Comparison of ENCODE assay signal across 32 cellular contexts in genomic region chr1:214590696-214591095, GRCh38. TPM values are rescaled to one million over a fixed set of nuclear protein-coding genes. Genes with fewer than 3 reads are reported as not detected.
A peak's percentile ranks its signal among the peaks of the same experiment; 100 is the strongest.
DNase-seq lines count a peak whose midpoint lies in the region; ATAC-seq, FAIRE-seq and TF ChIP-seq lines count a peak whose summit lies in the region.
"Had no signal": no experiment of that assay in that cellular context is flagged by ENCODE, and none has a peak within 500 bp of the region (broad histone marks: within the 10 kb centered on the region; RNA-seq: fewer than 3 reads in every experiment).

No MANE protein-coding gene starts in this region.

- H2AFZ ChIP-seq in GM12878 (ENCODE audit: control insufficient read depth, low read depth, low read length), result no peak overlapping the region
- H2AFZ ChIP-seq in hepatocyte, result no peak overlapping the region

- BruUV-seq in MCF 10A (replicated peaks; lab: Mats Ljungman, UMichigan), result no TSS peak
- BruUV-seq in GM12878 (replicated peaks; lab: Mats Ljungman, UMichigan), result no TSS peak

- H3K4me3 ChIP-seq in breast epithelium, result no peak overlapping the region
- no peak overlapping the region for H3K4me3 ChIP-seq in GM12878
- no peak overlapping the region for H3K4me3 ChIP-seq in fibroblast of villous mesenchyme (ENCODE audit: low read depth, low read length)
- H3K4me3 ChIP-seq in hepatocyte, result no peak overlapping the region
- no peak overlapping the region for H3K4me3 ChIP-seq in CD8-positive, alpha-beta T cell (ENCODE audit: low read depth, low read length)
- H3K4me3 ChIP-seq: coronary artery, mucosa of descending colon, upper lobe of left lung had no signal

- H3K4me1 Mint-ChIP-seq in MCF 10A (ENCODE audit: insufficient read depth, unreplicated experiment), result no peaks in the 10 kb centered on the region
- H3K4me1 Mint-ChIP-seq in CD8-positive, alpha-beta T cell (ENCODE audit: low read depth), result no peaks in the 10 kb centered on the region
- H3K4me1 Mint-ChIP-seq: natural killer cell; stimulated activated memory B cell treated with anti-CD40 and anti-IgM and Interleukin-4, amounts not matched to agents 10 μg/mL and 1 μg/mL and 100 μg/mL, for 72 hours had no signal

- H3K4me1 ChIP-seq in breast epithelium (no peaks in the 10 kb centered on the region), GM12878 (ENCODE audit: control insufficient read depth, insufficient read depth, low read length) (no peaks in the 10 kb centered on the region), hepatocyte (ENCODE audit: insufficient read depth) (no peaks in the 10 kb centered on the region)
- no peaks in the 10 kb centered on the region for H3K4me1 ChIP-seq in CD8-positive, alpha-beta T cell (ENCODE audit: insufficient read depth, low read length)
- H3K4me1 ChIP-seq: upper lobe of left lung had no signal

- SMC1A ChIA-PET in GM12878 (lab: Charles Lee; ENCODE audit: uncharacterized antibody, unreplicated experiment), result interaction anchor here (0.7 to 6.9 kb wide), 4 partner anchors 8 to 259 kb away, joined by 3 to 48 read pairs (median 18); no protein-coding TSS in a partner anchor

- no peaks in the 10 kb centered on the region for H3K9me2 ChIP-seq in hepatocyte (replicated peaks; ENCODE audit: insufficient read depth)

- no peak overlapping the region for H3K27ac ChIP-seq in breast epithelium
- no peak overlapping the region for H3K27ac ChIP-seq in GM12878 (ENCODE audit: control insufficient read depth, insufficient read depth)
- H3K27ac ChIP-seq in hepatocyte, result no peak overlapping the region
- H3K27ac ChIP-seq in CD8-positive, alpha-beta T cell (ENCODE audit: low read depth, low read length), result no peak overlapping the region
- H3K27ac ChIP-seq: coronary artery, upper lobe of left lung, VCaP had no signal

- POLR2A ChIA-PET in MCF 10A (lab: Yijun Ruan, JAX), result interaction anchor here (1.2 to 5.3 kb wide), 4 partner anchors 8 to 114 kb away, joined by 3 to 40 read pairs (median 28); partner anchors contain the start of genes CENPF and PTPN14
- POLR2A ChIA-PET in GM12878 (lab: Charles Lee), result no interaction called here
- POLR2A ChIA-PET in CD8-positive, alpha-beta T cell (lab: Charles Lee), result no interaction called here

- H3K27me3 ChIP-seq in breast epithelium (no peaks in the 10 kb centered on the region), GM12878 (replicated peaks in 1 of 2; ENCODE audit: control insufficient read depth in 2 of 2, insufficient read depth in 2 of 2, low read length in 1 of 2) (no peaks in the 10 kb centered on the region), hepatocyte (no peaks in the 10 kb centered on the region)
- no peaks in the 10 kb centered on the region for H3K27me3 ChIP-seq in CD8-positive, alpha-beta T cell (ENCODE audit: insufficient read depth, low read length)
- H3K27me3 ChIP-seq: upper lobe of left lung had no signal

- H4K20me1 ChIP-seq in GM12878 (ENCODE audit: control insufficient read depth, insufficient read depth), result no peaks in the 10 kb centered on the region
- H4K20me1 ChIP-seq in hepatocyte (ENCODE audit: insufficient read depth, poor library complexity, severe bottlenecking), result no peaks in the 10 kb centered on the region

- intact Hi-C loops in MCF 10A (cut with micrococcal nuclease) (no loop called here), breast epithelium (cut with DNase I; ENCODE audit: low total_unique reads) (no loop called here), GM12878 (cut with micrococcal nuclease; ENCODE audit: unreplicated experiment) (no loop called here)
- intact Hi-C loops in CD8-positive, alpha-beta T cell (cut with DNase I, micrococcal nuclease), result no loop called here

- no peaks in the 10 kb centered on the region for H3K27me3 Mint-ChIP-seq in MCF 10A (ENCODE audit: insufficient read depth, unreplicated experiment)
- H3K27me3 Mint-ChIP-seq in CD8-positive, alpha-beta T cell (ENCODE audit: low read depth), result peaks cover 8% of the 10 kb centered on the region

- FAIRE-seq in GM12878 (lab: Jason Lieb, UNC), result peak; percentile 27
- FAIRE-seq: D721Med, frontal cortex, RCC 7860 had no signal

- TF ChIP-seq POLR2A in breast epithelium (IDR thresholded peaks at IDR 0.05) (no peak), GM12878 (IDR thresholded peaks at IDR 0.05; ENCODE audit: low read depth, low read length) (no peak)

- CTCF ChIA-PET in MCF 10A (lab: Yijun Ruan, JAX), result interaction anchor here (0.6 to 21.4 kb wide), 14 partner anchors 8 to 928 kb away, joined by 3 to 958 read pairs (median 4); no protein-coding TSS in a partner anchor
- CTCF ChIA-PET in GM12878 (lab: Yijun Ruan, JAX), result interaction anchor here (0.8 to 20.7 kb wide), 3 partner anchors 8 to 256 kb away, joined by 3 to 597 read pairs (median 42); no protein-coding TSS in a partner anchor
- CTCF ChIA-PET in CD8-positive, alpha-beta T cell (lab: Charles Lee), result interaction anchor here (1.5 kb wide), 1 partner anchor 329 kb away, joined by 3 read pairs; no protein-coding TSS in a partner anchor

- no peak for ATAC-seq in GM12878
- ATAC-seq in HG02973 (IDR thresholded peaks at IDR 0.05; ENCODE audit: unreplicated experiment), result no peak
- ATAC-seq in CD8-positive, alpha-beta T cell, result no peak
- ATAC-seq: activated naive CD4-positive, alpha-beta T cell treated with anti-CD3 and anti-CD28 coated beads, Interleukin-2, amount 50 U/mL, for 72 hours; esophagus mucosa; mucosa of descending colon; natural killer cell; stimulated activated memory B cell treated with anti-CD40 and anti-IgM and Interleukin-4, amounts not matched to agents 10 μg/mL and 1 μg/mL and 100 μg/mL, for 72 hours had no signal

- H3K9me3 Mint-ChIP-seq in MCF 10A (ENCODE audit: unreplicated experiment), result no peaks in the 10 kb centered on the region
- no peaks in the 10 kb centered on the region for H3K9me3 Mint-ChIP-seq in CD8-positive, alpha-beta T cell
- H3K9me3 Mint-ChIP-seq: activated naive CD4-positive, alpha-beta T cell treated with anti-CD3 and anti-CD28 coated beads, Interleukin-2, amount 50 U/mL, for 72 hours; natural killer cell; stimulated activated memory B cell treated with anti-CD40 and anti-IgM and Interleukin-4, amounts not matched to agents 10 μg/mL and 1 μg/mL and 100 μg/mL, for 72 hours had no signal

- H3K36me3 ChIP-seq in breast epithelium (no peaks in the 10 kb centered on the region), GM12878 (ENCODE audit: control insufficient read depth in 2 of 2, insufficient read depth in 2 of 2, low read length in 1 of 2) (no peaks in the 10 kb centered on the region), hepatocyte (replicated peaks; ENCODE audit: insufficient read depth, low read depth) (no peaks in the 10 kb centered on the region)
- no peaks in the 10 kb centered on the region for H3K36me3 ChIP-seq in CD8-positive, alpha-beta T cell (ENCODE audit: insufficient read depth, low read length)
- H3K36me3 ChIP-seq: upper lobe of left lung had no signal

- no peak for TF ChIP-seq EP300 in GM12878 (IDR thresholded peaks at IDR 0.05; ENCODE audit: borderline replicate concordance in 1 of 2, control insufficient read depth in 1 of 2, low read depth in 2 of 2, low read length in 2 of 2)

- no peaks in the 10 kb centered on the region for H3K36me3 Mint-ChIP-seq in MCF 10A (ENCODE audit: insufficient read depth, unreplicated experiment)
- no peaks in the 10 kb centered on the region for H3K36me3 Mint-ChIP-seq in CD8-positive, alpha-beta T cell
- H3K36me3 Mint-ChIP-seq: activated naive CD4-positive, alpha-beta T cell treated with anti-CD3 and anti-CD28 coated beads, Interleukin-2, amount 50 U/mL, for 72 hours; natural killer cell; stimulated activated memory B cell treated with anti-CD40 and anti-IgM and Interleukin-4, amounts not matched to agents 10 μg/mL and 1 μg/mL and 100 μg/mL, for 72 hours had no signal

- peak; percentile 33 for TF ChIP-seq CTCF in MCF 10A (IDR thresholded peaks at IDR 0.05; ENCODE audit: unreplicated experiment)
- no peak for TF ChIP-seq CTCF in breast epithelium (IDR thresholded peaks at IDR 0.05)
- no peak for TF ChIP-seq CTCF in GM12878 (IDR thresholded peaks at IDR 0.05 in 2 of 3, conservative IDR thresholded peaks at IDR 0.05 in 1 of 3; ENCODE audit: control insufficient read depth in 2 of 3, extremely low read depth in 1 of 3, insufficient read depth in 1 of 3, low read depth in 3 of 3, low read length in 3 of 3)
- TF ChIP-seq CTCF in fibroblast of villous mesenchyme (IDR thresholded peaks at IDR 0.05; ENCODE audit: insufficient read depth, low read depth, low read length), result peak; percentile 12
- no peak for TF ChIP-seq CTCF in hepatocyte (IDR thresholded peaks at IDR 0.05; ENCODE audit: poor library complexity)
- TF ChIP-seq CTCF in CD8-positive, alpha-beta T cell (IDR thresholded peaks at IDR 0.05), result no peak

- H3K9me3 ChIP-seq in breast epithelium, result no peaks in the 10 kb centered on the region
- no peaks in the 10 kb centered on the region for H3K9me3 ChIP-seq in GM12878 (replicated peaks; ENCODE audit: control insufficient read depth, insufficient read depth, low read length)
- no peaks in the 10 kb centered on the region for H3K9me3 ChIP-seq in hepatocyte (ENCODE audit: low read depth)
- H3K9me3 ChIP-seq in CD8-positive, alpha-beta T cell (ENCODE audit: low read length), result no peaks in the 10 kb centered on the region
- H3K9me3 ChIP-seq: mucosa of descending colon, upper lobe of left lung had no signal

- no peak overlapping the region for H3K9ac ChIP-seq in GM12878 (ENCODE audit: control insufficient read depth, insufficient read depth, low read length)

- no peak overlapping the region for H3K4me3 Mint-ChIP-seq in MCF 10A (ENCODE audit: unreplicated experiment)
- H3K4me3 Mint-ChIP-seq in CD8-positive, alpha-beta T cell, result no peak overlapping the region
- H3K4me3 Mint-ChIP-seq: natural killer cell; stimulated activated memory B cell treated with anti-CD40 and anti-IgM and Interleukin-4, amounts not matched to agents 10 μg/mL and 1 μg/mL and 100 μg/mL, for 72 hours had no signal

- no peak for TF ChIP-seq RAD21 in GM12878 (IDR thresholded peaks at IDR 0.05; ENCODE audit: insufficient read depth, low read depth, low read length)

- RAD21 ChIA-PET in GM12878 (lab: Charles Lee; ENCODE audit: unreplicated experiment), result interaction anchor here (1.2 kb wide), 2 partner anchors 36 to 258 kb away, joined by 4 read pairs; no protein-coding TSS in a partner anchor

- in situ Hi-C loops in GM12878 (cut with MboI), result no loop called here

- H3K4me2 ChIP-seq in GM12878 (ENCODE audit: control insufficient read depth, insufficient read depth), result no peak overlapping the region
- H3K4me2 ChIP-seq in hepatocyte, result no peak overlapping the region

- 38% methylated on average over 5 of the region's 5 CpGs for WGBS in GM12878 (ENCODE audit: insufficient coverage, insufficient replicate concordance, low lambda C conversion rate, missing lambda C conversion rate)
- 96% methylated on average over 5 of the region's 5 CpGs for WGBS in hepatocyte (ENCODE audit: low lambda C conversion rate, missing lambda C conversion rate)

- DNase-seq in MCF 10A (ENCODE audit: unreplicated experiment), result no peak
- DNase-seq in breast epithelium (ENCODE audit: low spot score in 2 of 2), result no peak
- DNase-seq in GM12878 (ENCODE audit: low read depth, low spot score), result no peak
- DNase-seq in fibroblast of villous mesenchyme (ENCODE audit: low read depth), result no peak
- DNase-seq in hepatocyte (ENCODE audit: low spot score), result no peak
- no peak for DNase-seq in stimulated activated CD4-positive, alpha-beta T cell treated with anti-CD3 and anti-CD28 coated beads, Interleukin-4, amount 100 ng/mL, for 24 hours
- no peak for DNase-seq in CD8-positive, alpha-beta T cell
- DNase-seq: activated CD4-positive, alpha-beta T cell treated with anti-CD3 and anti-CD28 coated beads for 4 hours; activated T-cell treated with anti-CD3 and anti-CD28 coated beads for 4 hours; amygdala; GOT3; IMR-90; mucosa of descending colon; natural killer cell; NCI-H1092; NCI-H1694; NCI-H446 treated with DMSO at 0.1 percent for 48 hours; NCI-H774; occipital lobe; SIG-M5; substantia nigra; SW 1271; upper lobe of left lung had no signal

- H3K79me2 ChIP-seq in GM12878 (ENCODE audit: control insufficient read depth, insufficient read depth, low read length) (no peaks in the 10 kb centered on the region), hepatocyte (no peaks in the 10 kb centered on the region)

- no peak overlapping the region for H3K27ac Mint-ChIP-seq in MCF 10A (ENCODE audit: low read depth, unreplicated experiment)
- H3K27ac Mint-ChIP-seq in CD8-positive, alpha-beta T cell, result no peak overlapping the region
- H3K27ac Mint-ChIP-seq: activated naive CD4-positive, alpha-beta T cell treated with anti-CD3 and anti-CD28 coated beads, Interleukin-2, amount 50 U/mL, for 72 hours; natural killer cell; stimulated activated memory B cell treated with anti-CD40 and anti-IgM and Interleukin-4, amounts not matched to agents 10 μg/mL and 1 μg/mL and 100 μg/mL, for 72 hours had no signal

RNA-seq across cellular contexts. Expression of gene CENPF, which starts 12.3 kb away (rescaled TPM):
- total RNA-seq in MCF 10A (2022) (88.8 and 135 TPM in 2 replicates), breast epithelium (1 to 10 TPM; 1.3 to 4.0 (median 1.9) TPM), GM12878 (2014; rRNA removed) (49.5 and 55.4 TPM in 2 replicates), GM12878 (2014; rRNA removed; fragmentation: Illumina TruSeq; extraction: Trizol) (124 and 132 TPM in 2 replicates), GM12878 (2021) (73.1 and 85.0 TPM in 2 replicates), fibroblast of villous mesenchyme (19.3 and 30.7 TPM in 2 replicates), hepatocyte (16.8 and 18.3 TPM in 2 replicates)
- total RNA-seq in GM12878 (2013; cell fraction: nucleolus; rRNA removed), result 49.6 and 51.6 TPM in 2 replicates
- 17.7 TPM for polyA plus RNA-seq in GM12878 (2011; ENCODE audit: low read depth)
- polyA plus RNA-seq in GM12878 (2011; rRNA removed) (42.0 and 83.6 TPM in 2 replicates), GM12878 (2014; fragmentation: Illumina TruSeq; extraction: Trizol) (95.7 and 101 TPM in 2 replicates), GM12878 (2014; fragmentation: Nextera tagmentation; extraction: Ambion mirVana) (10 to 100 TPM; 26.0 to 68.0 TPM), GM12878 (2014; rRNA removed) (38.5 and 51.0 TPM in 2 replicates), GM12878 (2016; fragmentation: Nextera tagmentation; extraction: Ambion mirVana) (10 to 100 TPM; 90.9 to 95.1 TPM), hepatocyte (8.3 and 15.3 TPM in 2 replicates)
- polyA plus RNA-seq in GM12878 (2011; cell fraction: cytosol; rRNA removed), result 19.7 and 19.8 TPM in 2 replicates
- 62.4 and 63.9 TPM in 2 replicates for polyA plus RNA-seq in GM12878 (2011; cell fraction: nucleus; rRNA removed)
- 23.3 and 40.5 TPM in 2 replicates for polyA plus RNA-seq in GM12878 (2012)
- 25.7 and 32.0 TPM in 2 replicates for polyA minus RNA-seq in GM12878 (2011; rRNA and poly(A)+ RNA removed)
- 22.6 and 25.8 TPM in 2 replicates for polyA minus RNA-seq in GM12878 (2011; cell fraction: cytosol; rRNA and poly(A)+ RNA removed)
- 21.8 and 28.6 TPM in 2 replicates for polyA minus RNA-seq in GM12878 (2011; cell fraction: nucleus; rRNA and poly(A)+ RNA removed)
- total RNA-seq in CD8-positive, alpha-beta T cell, result 1 to 10 TPM; 1.5 to 2.0 TPM

RNA-seq across cellular contexts. Expression of gene PTPN14, which starts 39.3 kb away (rescaled TPM):
- total RNA-seq in MCF 10A (2022) (240 and 243 TPM in 2 replicates), breast epithelium (10 to 100 TPM; 30.4 to 57.4 (median 49.5) TPM), GM12878 (2014; rRNA removed) (0.44 and 0.68 TPM in 2 replicates), GM12878 (2014; rRNA removed; fragmentation: Illumina TruSeq; extraction: Trizol) (0.45 and 0.74 TPM in 2 replicates), GM12878 (2021) (2.0 and 2.2 TPM in 2 replicates), fibroblast of villous mesenchyme (77.3 and 104 TPM in 2 replicates), hepatocyte (17.9 and 21.7 TPM in 2 replicates)
- 0.42 and 0.73 TPM in 2 replicates for total RNA-seq in GM12878 (2013; cell fraction: nucleolus; rRNA removed)
- 0.12 TPM for polyA plus RNA-seq in GM12878 (2011; ENCODE audit: low read depth)
- polyA plus RNA-seq in GM12878 (2011; rRNA removed) (5.1 and 5.4 TPM in 2 replicates), GM12878 (2014; fragmentation: Illumina TruSeq; extraction: Trizol) (0.40 and 0.43 TPM in 2 replicates), GM12878 (2014; fragmentation: Nextera tagmentation; extraction: Ambion mirVana) (under 1 TPM; 0.05 to 0.14 TPM), GM12878 (2014; rRNA removed) (0.42 and 0.43 TPM in 2 replicates), GM12878 (2016; fragmentation: Nextera tagmentation; extraction: Ambion mirVana) (under 1 TPM; 0.44 to 0.58 TPM), hepatocyte (7.3 and 9.5 TPM in 2 replicates)
- polyA plus RNA-seq in GM12878 (2011; cell fraction: cytosol; rRNA removed), result 4.6 and 5.0 TPM in 2 replicates
- 5.8 and 6.3 TPM in 2 replicates for polyA plus RNA-seq in GM12878 (2011; cell fraction: nucleus; rRNA removed)
- 0.11 and 0.20 TPM in 2 replicates for polyA plus RNA-seq in GM12878 (2012)
- 17.4 and 20.8 TPM in 2 replicates for polyA minus RNA-seq in GM12878 (2011; rRNA and poly(A)+ RNA removed)
- 7.2 and 7.6 TPM in 2 replicates for polyA minus RNA-seq in GM12878 (2011; cell fraction: cytosol; rRNA and poly(A)+ RNA removed)
- 8.6 and 14.7 TPM in 2 replicates for polyA minus RNA-seq in GM12878 (2011; cell fraction: nucleus; rRNA and poly(A)+ RNA removed)
- not detected for total RNA-seq in CD8-positive, alpha-beta T cell

Comparison
In these comparisons a context has a peak if more than half of its experiments do, and no peak if none do; other contexts are left out.
1. CTCF ChIP-seq: peak in MCF 10A (single experiment) and fibroblast of villous mesenchyme (single experiment); none in breast epithelium (0 of 3), GM12878 (0 of 3), hepatocyte (single experiment) and CD8-positive, alpha-beta T cell (single experiment).